8 cellular contexts compared by ENCODE assay signal in the genomic region with DNA sequence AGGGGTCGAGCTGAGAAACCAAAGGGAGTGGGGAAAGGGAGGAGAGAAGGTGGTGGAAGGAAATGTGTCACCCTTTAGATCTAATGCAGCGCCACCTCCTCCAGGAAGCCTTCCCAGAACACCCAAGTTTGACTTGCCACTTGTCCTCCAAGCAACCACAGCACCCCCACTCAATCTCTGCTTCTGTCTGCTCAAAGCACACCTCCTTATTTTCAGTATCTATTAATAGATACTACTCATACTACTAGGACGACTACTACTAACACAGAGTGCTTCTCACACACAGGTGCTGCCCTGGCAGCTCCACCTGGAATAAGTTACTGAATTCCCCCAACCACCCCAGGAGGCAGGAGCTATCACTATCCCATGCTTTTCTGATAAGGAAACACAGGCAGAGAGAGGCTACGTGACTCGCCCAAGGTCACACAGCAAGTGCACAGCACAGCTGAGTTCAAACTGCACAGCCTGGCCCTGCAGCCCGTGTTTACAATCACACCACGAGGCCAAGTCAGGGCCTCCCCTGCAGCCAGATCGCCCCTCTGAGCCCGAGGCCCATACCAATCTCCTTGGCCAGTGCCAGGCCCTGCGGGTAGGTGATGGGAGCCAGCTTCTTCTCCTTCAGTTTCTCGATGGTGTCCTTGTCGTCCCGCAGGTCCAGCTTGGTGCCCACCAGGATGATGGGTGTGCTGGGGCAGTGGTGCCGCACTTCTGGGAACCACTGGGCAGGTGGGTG. TPM values are rescaled to one million over a fixed set of nuclear protein-coding genes. Genes with fewer than 3 reads are reported as not detected.
DNase-seq lines count a peak whose midpoint lies in the region; ATAC-seq, FAIRE-seq and TF ChIP-seq lines count a peak whose summit lies in the region.

No MANE protein-coding gene starts in this region.

- no peaks in the 10 kb centered on the region for H3K27me3 Mint-ChIP-seq in activated CD4-positive, alpha-beta T cell treated with anti-CD3 and anti-CD28 coated beads for 36 hours

- H3K36me3 ChIP-seq in ACC112 (ENCODE audit: insufficient read depth, low read length) (no peaks in the 10 kb centered on the region), GM23248 (ENCODE audit: low read depth) (no peaks in the 10 kb centered on the region), lower lobe of right lung (peaks cover 23% of the 10 kb centered on the region)

- DNase-seq in GM23248, result no peak
- peak; percentile 94 for DNase-seq in activated CD4-positive, alpha-beta T cell treated with anti-CD3 and anti-CD28 coated beads for 36 hours
- DNase-seq in lower lobe of right lung, result peak; percentile 17
- no peak for DNase-seq in NCI-H1694 treated with DMSO at 0.1 percent for 48 hours (lab: John Stamatoyannopoulos, UW)
- DNase-seq in H54 (ENCODE audit: insufficient read length, low spot score), result no peak
- DNase-seq in H4 (ENCODE audit: low spot score), result no peak

- 78 to 80% methylated on average over 14 of the region's 14 CpGs for WGBS in GM23248 (ENCODE audit: low coverage in 1 of 2, low lambda C conversion rate in 2 of 2, missing lambda C conversion rate in 2 of 2), 2 experiments

- peaks cover 13% of the 10 kb centered on the region; the same call in 1 of the 2 replicates for H3F3A ChIP-seq in GM23248 (ENCODE audit: insufficient read depth)

- H3K4me1 Mint-ChIP-seq in activated CD4-positive, alpha-beta T cell treated with anti-CD3 and anti-CD28 coated beads for 36 hours, result peaks cover 90% of the 10 kb centered on the region

- H3K27ac ChIP-seq in ACC112 (ENCODE audit: low read depth, low read length) (peak overlapping the region; percentile 40; the same call in 1 of the 2 replicates), GM23248 (peak overlapping the region; percentile 79; the same call in 1 of the 2 replicates), lower lobe of right lung (peak overlapping the region; percentile 24)

- H3K4me2 ChIP-seq in GM23248 (ENCODE audit: unreplicated experiment), result no peak overlapping the region

- ATAC-seq in activated CD4-positive, alpha-beta T cell treated with anti-CD3 and anti-CD28 coated beads for 36 hours, result peak; percentile 53
- no peak for ATAC-seq in lower lobe of right lung
- ATAC-seq in GM21526 (IDR thresholded peaks at IDR 0.05; ENCODE audit: low FRiP score, unreplicated experiment), result no peak

- H3K9me3 ChIP-seq in GM23248 (ENCODE audit: low read depth) (no peaks in the 10 kb centered on the region), lower lobe of right lung (no peaks in the 10 kb centered on the region)

- no peaks in the 10 kb centered on the region for H4K20me1 ChIP-seq in GM23248 (ENCODE audit: insufficient read depth)

- H3K4me3 Mint-ChIP-seq in activated CD4-positive, alpha-beta T cell treated with anti-CD3 and anti-CD28 coated beads for 36 hours, result peak overlapping the region; percentile 92

- CTCF ChIA-PET in activated CD4-positive, alpha-beta T cell treated with anti-CD3 and anti-CD28 coated beads for 36 hours (lab: Charles Lee), result interaction anchor here (0.8 to 5.4 kb wide), 8 partner anchors 10 to 86 kb away, joined by 3 to 70 read pairs (median 6); partner anchors contain the start of gene RAC2

- H3K27ac Mint-ChIP-seq in activated CD4-positive, alpha-beta T cell treated with anti-CD3 and anti-CD28 coated beads for 36 hours, result peak overlapping the region; percentile 99

- TF ChIP-seq CTCF in lower lobe of right lung (IDR thresholded peaks at IDR 0.05), result no peak

- peaks cover 82% of the 10 kb centered on the region for H3K36me3 Mint-ChIP-seq in activated CD4-positive, alpha-beta T cell treated with anti-CD3 and anti-CD28 coated beads for 36 hours (ENCODE audit: low read depth)

- POLR2A ChIA-PET in activated CD4-positive, alpha-beta T cell treated with anti-CD3 and anti-CD28 coated beads for 36 hours (lab: Charles Lee), result interaction anchor here (0.5 to 5.4 kb wide), 8 partner anchors 8 to 153 kb away, joined by 3 to 55 read pairs (median 4); partner anchors contain the start of gene RAC2

- no peaks in the 10 kb centered on the region for H3K9me3 Mint-ChIP-seq in activated CD4-positive, alpha-beta T cell treated with anti-CD3 and anti-CD28 coated beads for 36 hours (ENCODE audit: low read depth)

- H3K79me2 ChIP-seq in ACC112 (ENCODE audit: control insufficient read depth, insufficient read depth, low read length, unreplicated experiment), result peaks cover 3% of the 10 kb centered on the region
- no peaks in the 10 kb centered on the region for H3K79me2 ChIP-seq in GM23248 (ENCODE audit: insufficient read depth)

- no peak overlapping the region for H2AFZ ChIP-seq in ACC112 (ENCODE audit: low read length, unreplicated experiment)
- no peak overlapping the region for H2AFZ ChIP-seq in GM23248

- intact Hi-C loops in activated CD4-positive, alpha-beta T cell treated with anti-CD3 and anti-CD28 coated beads for 36 hours (cut with DNase I, micrococcal nuclease), result loop anchor here (1.0 to 2.0 kb wide), 7 partner anchors 7 to 844 kb away; partner anchors contain the start of genes CYTH4 (in 1 of the 2) and MYH9 (in 1 of the 2)
- intact Hi-C loops in lower lobe of right lung (cut with DNase I), result no loop called here

- no peak for TF ChIP-seq POLR2A in H54 (IDR thresholded peaks at IDR 0.05; ENCODE audit: low read depth, low read length)

- in situ Hi-C loops in GM23248 (cut with MboI), result no loop called here

- FAIRE-seq in H54 (lab: Jason Lieb, UNC), result no peak

- H3K4me3 ChIP-seq in ACC112 (ENCODE audit: low read depth, low read length) (no peak overlapping the region), GM23248 (no peak overlapping the region), lower lobe of right lung (no peak overlapping the region)

- H3K9ac ChIP-seq in GM23248, result no peak overlapping the region

- peaks cover 34% of the 10 kb centered on the region for H3K4me1 ChIP-seq in ACC112 (ENCODE audit: control insufficient read depth, insufficient read depth, low read length, unreplicated experiment)
- H3K4me1 ChIP-seq in GM23248 (ENCODE audit: insufficient read depth), result peaks cover 23% of the 10 kb centered on the region
- peaks cover 35% of the 10 kb centered on the region for H3K4me1 ChIP-seq in lower lobe of right lung

- no peaks in the 10 kb centered on the region for H3K27me3 ChIP-seq in ACC112 (ENCODE audit: insufficient read depth, low read length)
- H3K27me3 ChIP-seq in GM23248 (replicated peaks; ENCODE audit: insufficient read depth), result no peaks in the 10 kb centered on the region
- peaks cover 2% of the 10 kb centered on the region for H3K27me3 ChIP-seq in lower lobe of right lung (ENCODE audit: low read depth)

- no peaks in the 10 kb centered on the region for H3K9me2 ChIP-seq in GM23248 (ENCODE audit: insufficient read depth)

RNA-seq across cellular contexts. Expression of gene RAC2, which starts 13.2 kb away (rescaled TPM):
- 32.8 and 35.1 TPM in 2 replicates for total RNA-seq in GM23248 (2014; rRNA removed; shearing (Covaris generic))
- 34.9 and 36.3 TPM in 2 replicates for polyA plus RNA-seq in GM23248 (2016; fragmentation: Nextera tagmentation; extraction: Ambion mirVana)
- total RNA-seq in activated CD4-positive, alpha-beta T cell treated with anti-CD3 and anti-CD28 coated beads for 36 hours, result 100 to 1,000 TPM; 692 to 930 TPM
- total RNA-seq in lower lobe of right lung, result 111 TPM
- total RNA-seq in H4 (2014; rRNA removed; shearing (Covaris generic)), result 15.5 and 20.9 TPM in 2 replicates

RNA-seq across cellular contexts. Expression of gene SSTR3, which starts 18.6 kb away (rescaled TPM):
- total RNA-seq in GM23248 (2014; rRNA removed; shearing (Covaris generic)), result not detected in 2 replicates
- not detected in 2 replicates for polyA plus RNA-seq in GM23248 (2016; fragmentation: Nextera tagmentation; extraction: Ambion mirVana)
- total RNA-seq in activated CD4-positive, alpha-beta T cell treated with anti-CD3 and anti-CD28 coated beads for 36 hours, result 10 to 100 TPM; 14.8 to 15.6 TPM
- not detected for total RNA-seq in lower lobe of right lung
- not detected in 2 replicates for total RNA-seq in H4 (2014; rRNA removed; shearing (Covaris generic))

RNA-seq across cellular contexts. Expression of gene C1QTNF6, which starts 42.8 kb away (rescaled TPM):
- 3.4 and 4.0 TPM in 2 replicates for total RNA-seq in GM23248 (2014; rRNA removed; shearing (Covaris generic))
- 8.9 and 9.8 TPM in 2 replicates for polyA plus RNA-seq in GM23248 (2016; fragmentation: Nextera tagmentation; extraction: Ambion mirVana)
- 1 to 10 TPM; 8.4 to 8.7 TPM for total RNA-seq in activated CD4-positive, alpha-beta T cell treated with anti-CD3 and anti-CD28 coated beads for 36 hours
- total RNA-seq in lower lobe of right lung, result 5.3 TPM
- total RNA-seq in H4 (2014; rRNA removed; shearing (Covaris generic)), result 4.9 and 6.3 TPM in 2 replicates

RNA-seq across cellular contexts. Expression of gene CYTH4, which starts 51.5 kb away (rescaled TPM):
- not detected in 2 replicates for total RNA-seq in GM23248 (2014; rRNA removed; shearing (Covaris generic))
- polyA plus RNA-seq in GM23248 (2016; fragmentation: Nextera tagmentation; extraction: Ambion mirVana), result not detected in 2 replicates
- 10 to 100 TPM; 33.1 to 42.8 TPM for total RNA-seq in activated CD4-positive, alpha-beta T cell treated with anti-CD3 and anti-CD28 coated beads for 36 hours
- 45.4 TPM for total RNA-seq in lower lobe of right lung
- total RNA-seq in H4 (2014; rRNA removed; shearing (Covaris generic)), result 0.08 TPM in 1 of 2 replicates, not detected in the other

Comparison
In these comparisons a context has a peak if more than half of its experiments do, and no peak if none do; other contexts are left out.
1. H3K27ac ChIP-seq: peak in every context shown above with its lines; median percentile 79 in GM23248; 40 in ACC112; 24 in lower lobe of right lung.
2. DNase-seq: peak in activated CD4-positive, alpha-beta T cell treated with anti-CD3 and anti-CD28 coated beads for 36 hours (single experiment) and lower lobe of right lung (single experiment); none in GM23248 (single experiment), NCI-H1694 treated with DMSO at 0.1 percent for 48 hours (single experiment), H54 (single experiment) and H4 (single experiment).
3. RNA of gene SSTR3, which starts 18.6 kb away (total RNA-seq): 14.8 to 15.6 TPM in activated CD4-positive, alpha-beta T cell treated with anti-CD3 and anti-CD28 coated beads for 36 hours; not detected in lower lobe of right lung (single experiment), not detected in GM23248 and not detected in H4; every median in the first group is over 10 times any median in the second.